1 cellular context compared by ENCODE assay signal in the genomic region with DNA sequence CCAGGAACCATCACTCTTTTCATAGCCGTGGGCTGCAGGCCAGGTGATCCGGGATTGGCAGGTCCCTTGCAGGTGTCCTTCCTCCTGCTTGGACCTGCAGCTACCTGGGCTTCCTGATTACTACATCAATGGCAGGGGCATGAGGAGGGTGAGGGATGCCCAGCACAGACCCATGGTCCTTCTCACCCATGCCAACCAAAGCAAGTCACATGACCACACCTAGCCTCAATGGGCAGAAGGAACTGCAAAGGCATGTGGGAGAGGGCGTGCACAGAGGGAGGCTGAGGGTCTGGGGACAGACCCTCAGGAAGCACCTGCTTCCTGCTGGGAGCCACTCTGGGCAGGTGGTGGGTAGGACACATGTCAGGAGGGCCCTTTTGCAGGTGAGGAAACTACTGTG.
TF ChIP-seq lines count a peak whose summit lies in the region.

No MANE protein-coding gene starts in this region.

TF ChIP-seq in GM12878, 131 proteins besides CTCF, POLR2A, EP300 and RAD21 (continued from another document):
- TF ChIP-seq ATF7 (IDR thresholded peaks at IDR 0.05; ENCODE audit: low read depth) (no peak), WRNIP1 (IDR thresholded peaks at IDR 0.05; ENCODE audit: borderline replicate concordance, low read depth, low read length) (no peak), EGR1 (IDR thresholded peaks at IDR 0.05; ENCODE audit: borderline replicate concordance in 1 of 2, low read depth in 2 of 2, low read length in 2 of 2) (no peak), STAT1 (conservative IDR thresholded peaks at IDR 0.05) (no peak), TCF12 (IDR thresholded peaks at IDR 0.05; ENCODE audit: low read depth, low read length) (no peak), NFXL1 (IDR thresholded peaks at IDR 0.05; ENCODE audit: borderline replicate concordance) (no peak), RELA (IDR thresholded peaks at IDR 0.05; ENCODE audit: borderline replicate concordance, partially characterized antibody) (no peak), TARDBP (IDR thresholded peaks at IDR 0.05; ENCODE audit: borderline replicate concordance) (no peak)
- TF ChIP-seq, protein P1, sequence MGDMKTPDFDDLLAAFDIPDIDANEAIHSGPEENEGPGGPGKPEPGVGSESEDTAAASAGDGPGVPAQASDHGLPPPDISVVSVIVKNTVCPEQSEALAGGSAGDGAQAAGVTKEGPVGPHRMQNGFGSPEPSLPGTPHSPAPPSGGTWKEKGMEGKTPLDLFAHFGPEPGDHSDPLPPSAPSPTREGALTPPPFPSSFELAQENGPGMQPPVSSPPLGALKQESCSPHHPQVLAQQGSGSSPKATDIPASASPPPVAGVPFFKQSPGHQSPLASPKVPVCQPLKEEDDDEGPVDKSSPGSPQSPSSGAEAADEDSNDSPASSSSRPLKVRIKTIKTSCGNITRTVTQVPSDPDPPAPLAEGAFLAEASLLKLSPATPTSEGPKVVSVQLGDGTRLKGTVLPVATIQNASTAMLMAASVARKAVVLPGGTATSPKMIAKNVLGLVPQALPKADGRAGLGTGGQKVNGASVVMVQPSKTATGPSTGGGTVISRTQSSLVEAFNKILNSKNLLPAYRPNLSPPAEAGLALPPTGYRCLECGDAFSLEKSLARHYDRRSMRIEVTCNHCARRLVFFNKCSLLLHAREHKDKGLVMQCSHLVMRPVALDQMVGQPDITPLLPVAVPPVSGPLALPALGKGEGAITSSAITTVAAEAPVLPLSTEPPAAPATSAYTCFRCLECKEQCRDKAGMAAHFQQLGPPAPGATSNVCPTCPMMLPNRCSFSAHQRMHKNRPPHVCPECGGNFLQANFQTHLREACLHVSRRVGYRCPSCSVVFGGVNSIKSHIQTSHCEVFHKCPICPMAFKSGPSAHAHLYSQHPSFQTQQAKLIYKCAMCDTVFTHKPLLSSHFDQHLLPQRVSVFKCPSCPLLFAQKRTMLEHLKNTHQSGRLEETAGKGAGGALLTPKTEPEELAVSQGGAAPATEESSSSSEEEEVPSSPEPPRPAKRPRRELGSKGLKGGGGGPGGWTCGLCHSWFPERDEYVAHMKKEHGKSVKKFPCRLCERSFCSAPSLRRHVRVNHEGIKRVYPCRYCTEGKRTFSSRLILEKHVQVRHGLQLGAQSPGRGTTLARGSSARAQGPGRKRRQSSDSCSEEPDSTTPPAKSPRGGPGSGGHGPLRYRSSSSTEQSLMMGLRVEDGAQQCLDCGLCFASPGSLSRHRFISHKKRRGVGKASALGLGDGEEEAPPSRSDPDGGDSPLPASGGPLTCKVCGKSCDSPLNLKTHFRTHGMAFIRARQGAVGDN (IDR thresholded peaks at IDR 0.05), result no peak
- TF ChIP-seq, protein P2, sequence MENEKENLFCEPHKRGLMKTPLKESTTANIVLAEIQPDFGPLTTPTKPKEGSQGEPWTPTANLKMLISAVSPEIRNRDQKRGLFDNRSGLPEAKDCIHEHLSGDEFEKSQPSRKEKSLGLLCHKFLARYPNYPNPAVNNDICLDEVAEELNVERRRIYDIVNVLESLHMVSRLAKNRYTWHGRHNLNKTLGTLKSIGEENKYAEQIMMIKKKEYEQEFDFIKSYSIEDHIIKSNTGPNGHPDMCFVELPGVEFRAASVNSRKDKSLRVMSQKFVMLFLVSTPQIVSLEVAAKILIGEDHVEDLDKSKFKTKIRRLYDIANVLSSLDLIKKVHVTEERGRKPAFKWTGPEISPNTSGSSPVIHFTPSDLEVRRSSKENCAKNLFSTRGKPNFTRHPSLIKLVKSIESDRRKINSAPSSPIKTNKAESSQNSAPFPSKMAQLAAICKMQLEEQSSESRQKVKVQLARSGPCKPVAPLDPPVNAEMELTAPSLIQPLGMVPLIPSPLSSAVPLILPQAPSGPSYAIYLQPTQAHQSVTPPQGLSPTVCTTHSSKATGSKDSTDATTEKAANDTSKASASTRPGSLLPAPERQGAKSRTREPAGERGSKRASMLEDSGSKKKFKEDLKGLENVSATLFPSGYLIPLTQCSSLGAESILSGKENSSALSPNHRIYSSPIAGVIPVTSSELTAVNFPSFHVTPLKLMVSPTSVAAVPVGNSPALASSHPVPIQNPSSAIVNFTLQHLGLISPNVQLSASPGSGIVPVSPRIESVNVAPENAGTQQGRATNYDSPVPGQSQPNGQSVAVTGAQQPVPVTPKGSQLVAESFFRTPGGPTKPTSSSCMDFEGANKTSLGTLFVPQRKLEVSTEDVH (IDR thresholded peaks at IDR 0.05; ENCODE audit: low read depth, partially characterized antibody), result no peak
- TF ChIP-seq, protein P3, sequence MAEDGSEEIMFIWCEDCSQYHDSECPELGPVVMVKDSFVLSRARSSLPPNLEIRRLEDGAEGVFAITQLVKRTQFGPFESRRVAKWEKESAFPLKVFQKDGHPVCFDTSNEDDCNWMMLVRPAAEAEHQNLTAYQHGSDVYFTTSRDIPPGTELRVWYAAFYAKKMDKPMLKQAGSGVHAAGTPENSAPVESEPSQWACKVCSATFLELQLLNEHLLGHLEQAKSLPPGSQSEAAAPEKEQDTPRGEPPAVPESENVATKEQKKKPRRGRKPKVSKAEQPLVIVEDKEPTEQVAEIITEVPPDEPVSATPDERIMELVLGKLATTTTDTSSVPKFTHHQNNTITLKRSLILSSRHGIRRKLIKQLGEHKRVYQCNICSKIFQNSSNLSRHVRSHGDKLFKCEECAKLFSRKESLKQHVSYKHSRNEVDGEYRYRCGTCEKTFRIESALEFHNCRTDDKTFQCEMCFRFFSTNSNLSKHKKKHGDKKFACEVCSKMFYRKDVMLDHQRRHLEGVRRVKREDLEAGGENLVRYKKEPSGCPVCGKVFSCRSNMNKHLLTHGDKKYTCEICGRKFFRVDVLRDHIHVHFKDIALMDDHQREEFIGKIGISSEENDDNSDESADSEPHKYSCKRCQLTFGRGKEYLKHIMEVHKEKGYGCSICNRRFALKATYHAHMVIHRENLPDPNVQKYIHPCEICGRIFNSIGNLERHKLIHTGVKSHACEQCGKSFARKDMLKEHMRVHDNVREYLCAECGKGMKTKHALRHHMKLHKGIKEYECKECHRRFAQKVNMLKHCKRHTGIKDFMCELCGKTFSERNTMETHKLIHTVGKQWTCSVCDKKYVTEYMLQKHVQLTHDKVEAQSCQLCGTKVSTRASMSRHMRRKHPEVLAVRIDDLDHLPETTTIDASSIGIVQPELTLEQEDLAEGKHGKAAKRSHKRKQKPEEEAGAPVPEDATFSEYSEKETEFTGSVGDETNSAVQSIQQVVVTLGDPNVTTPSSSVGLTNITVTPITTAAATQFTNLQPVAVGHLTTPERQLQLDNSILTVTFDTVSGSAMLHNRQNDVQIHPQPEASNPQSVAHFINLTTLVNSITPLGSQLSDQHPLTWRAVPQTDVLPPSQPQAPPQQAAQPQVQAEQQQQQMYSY (CRISPR knock-in tag; IDR thresholded peaks at IDR 0.05), result no peak
TF ChIP-seq in GM12878: peak in this region for 0.
